In the genomic region with DNA sequence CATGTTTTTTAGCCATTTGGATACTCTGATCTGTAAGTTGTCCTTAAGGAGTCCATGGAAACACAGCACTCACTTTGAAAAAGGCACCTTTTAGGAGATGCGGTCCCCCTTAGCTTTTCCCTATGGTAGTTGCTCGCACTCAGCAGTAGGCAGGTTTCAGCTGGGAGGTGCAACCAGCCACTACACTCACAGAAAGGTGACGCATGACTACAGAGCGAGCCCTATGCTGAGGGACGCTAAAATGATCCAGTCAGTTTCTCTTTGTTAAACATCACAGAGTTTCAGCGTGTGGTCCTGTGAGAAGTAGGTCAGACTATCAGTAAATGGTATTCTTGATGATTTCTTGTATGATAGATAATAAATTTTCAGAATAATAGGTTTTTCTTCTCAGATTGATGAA, we compare ENCODE assay signal across 30 cellular contexts.
"Had no signal": no experiment of that assay in that cellular context is flagged by ENCODE, and none has a peak within 500 bp of the region (broad histone marks: within the 10 kb centered on the region; RNA-seq: fewer than 3 reads in every experiment).

No MANE protein-coding gene starts in this region.

- H3K27me3 ChIP-seq: left lung, pancreas, stomach, testis, thyroid gland, upper lobe of right lung had no signal

- H3K4me3 ChIP-seq: left lung, lower lobe of right lung, pancreas, prostate gland, skin epidermis, stomach, testis, thyroid gland, upper lobe of right lung had no signal

- H3K4me1 ChIP-seq: left lung, lower lobe of right lung, pancreas, prostate gland, stomach, testis, thyroid gland, upper lobe of right lung had no signal

- DNase-seq: hypothalamus; immature natural killer cell; kidney; left colon; left lung; lower lobe of right lung; mammary epithelial cell; mesenchymal stem cell; naive thymus-derived CD8-positive, alpha-beta T cell; nucleus accumbens; pancreas; posterior cingulate gyrus; retina; right cardiac atrium; stimulated activated CD4-positive, alpha-beta T cell treated with anti-CD3 and anti-CD28 coated beads, Interleukin-12 subunit alpha, Interleukin-12 subunit beta, amount 100 ng/mL, for 4 hours; stimulated activated CD4-positive, alpha-beta T cell treated with anti-CD3 and anti-CD28 coated beads, Interleukin-15, amount 100 ng/mL, for 24 hours; stimulated activated CD4-positive, alpha-beta T cell treated with anti-CD3 and anti-CD28 coated beads, Interleukin-2, amount 100 ng/mL, for 24 hours; stimulated activated CD4-positive, alpha-beta T cell treated with anti-CD3 and anti-CD28 coated beads, Interleukin-4, amount 100 ng/mL, for 1 hour; stimulated activated naive B cell treated with anti-CD40 and anti-IgM and Interleukin-4, amounts not matched to agents 10 μg/mL and 1 μg/mL and 100 μg/mL, for 72 hours; stimulated activated naive CD8-positive, alpha-beta T cell treated with anti-CD3 and anti-CD28 coated beads, Interleukin-15, Interleukin-2, amounts not matched to agents 100 U/mL and 50 U/mL, for 24 hours; stomach; testis; thyroid gland; trophoblast cell; upper lobe of right lung had no signal

- ATAC-seq: left colon; left lung; lower lobe of right lung; naive thymus-derived CD8-positive, alpha-beta T cell; pancreas; right cardiac atrium; sciatic nerve; stimulated activated naive B cell treated with anti-CD40 and anti-IgM and Interleukin-4, amounts not matched to agents 10 μg/mL and 1 μg/mL and 100 μg/mL, for 72 hours; stimulated activated naive CD8-positive, alpha-beta T cell treated with anti-CD3 and anti-CD28 coated beads, Interleukin-15, Interleukin-2, amounts not matched to agents 100 U/mL and 50 U/mL, for 24 hours; upper lobe of right lung had no signal

- H3K36me3 ChIP-seq: left lung, lower lobe of right lung, pancreas, prostate gland, stomach, thyroid gland, upper lobe of right lung had no signal

- H3K27ac ChIP-seq: left lung, lower lobe of right lung, pancreas, prostate gland, skin epidermis, stomach, testis, thyroid gland, upper lobe of right lung had no signal

- FAIRE-seq: islet of Langerhans, kidney, pancreas, urothelium cell line had no signal

- H3K9me3 ChIP-seq: lower lobe of right lung, pancreas, prostate gland, stomach, testis, thyroid gland, upper lobe of right lung had no signal
